ENCODE assay signal across 23 cellular contexts in the genomic region with DNA sequence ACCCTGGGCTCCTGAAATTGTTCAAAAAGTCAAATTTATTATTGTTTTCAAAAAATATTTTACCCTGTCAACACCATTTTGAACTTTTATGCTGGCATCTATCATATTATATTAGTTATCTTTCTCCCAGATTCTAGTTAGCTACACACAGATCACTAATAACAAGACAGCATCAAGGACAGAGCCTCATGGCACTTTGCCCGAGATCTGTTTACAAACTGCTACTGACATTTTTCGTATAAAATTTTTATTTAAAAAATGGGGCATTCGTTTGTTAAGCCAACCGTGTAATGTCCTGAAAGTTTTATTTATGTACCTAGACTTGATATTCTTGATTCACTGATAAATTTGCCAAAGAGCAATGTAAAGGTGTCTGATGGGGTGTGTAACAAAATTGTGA.
"Had no signal": no experiment of that assay in that cellular context is flagged by ENCODE, and none has a peak within 500 bp of the region (broad histone marks: within the 10 kb centered on the region; RNA-seq: fewer than 3 reads in every experiment).

No MANE protein-coding gene starts in this region.

- H3K9me3 ChIP-seq: colonic mucosa, esophagus muscularis mucosa, esophagus squamous epithelium, gastrocnemius medialis, gastroesophageal sphincter, heart left ventricle, heart right ventricle had no signal

- H3K27ac ChIP-seq: colonic mucosa, coronary artery, dorsolateral prefrontal cortex, epithelial cell of prostate, esophagus muscularis mucosa, esophagus squamous epithelium, foreskin keratinocyte, gastrocnemius medialis, gastroesophageal sphincter, heart left ventricle, heart right ventricle had no signal

- H3K27me3 ChIP-seq: colonic mucosa, dorsolateral prefrontal cortex, esophagus muscularis mucosa, esophagus squamous epithelium, foreskin keratinocyte, gastrocnemius medialis, gastroesophageal sphincter, heart left ventricle, heart right ventricle had no signal

- H3K4me1 ChIP-seq: colonic mucosa, esophagus muscularis mucosa, esophagus squamous epithelium, gastrocnemius medialis, gastroesophageal sphincter, heart left ventricle, heart right ventricle had no signal

- DNase-seq: colonic mucosa; cortex of kidney; dermis blood vessel endothelial cell; dorsolateral prefrontal cortex; effector CD4-positive, alpha-beta T cell; effector CD8-positive, alpha-beta T cell; effector memory CD4-positive, alpha-beta T cell; effector memory CD8-positive, alpha-beta T cell; endodermal cell; erythroblast; esophagus squamous epithelium; foreskin fibroblast; foreskin keratinocyte; foreskin melanocyte; gastrocnemius medialis; glutamatergic neuron; head of caudate nucleus; heart left ventricle; heart right ventricle had no signal

- H3K36me3 ChIP-seq: colonic mucosa, esophagus muscularis mucosa, esophagus squamous epithelium, gastrocnemius medialis, gastroesophageal sphincter, heart left ventricle, heart right ventricle had no signal

- H3K4me3 ChIP-seq: colonic mucosa, coronary artery, dorsolateral prefrontal cortex, esophagus muscularis mucosa, esophagus squamous epithelium, gastrocnemius medialis, gastroesophageal sphincter, heart left ventricle, heart right ventricle had no signal
